In genomic region chr17:37413875-37414519, GRCh38 we compare ENCODE assay signal across 16 cellular contexts. TPM values are rescaled to one million over a fixed set of nuclear protein-coding genes. Genes with fewer than 3 reads are reported as not detected.
DNase-seq lines count a peak whose midpoint lies in the region; ATAC-seq, FAIRE-seq and TF ChIP-seq lines count a peak whose summit lies in the region.
"Had no signal": no experiment of that assay in that cellular context is flagged by ENCODE, and none has a peak within 500 bp of the region (broad histone marks: within the 10 kb centered on the region; RNA-seq: fewer than 3 reads in every experiment).

No MANE protein-coding gene starts in this region.

- H3K9me3 Mint-ChIP-seq in nephron, result no peaks in the 10 kb centered on the region
- H3K9me3 Mint-ChIP-seq: activated T-cell treated with anti-CD3 and anti-CD28 coated beads, Interleukin-2, amount 50 U/mL, for 24 hours had no signal

- ATAC-seq in omental fat pad (ENCODE audit: low FRiP score), result no peak

- in situ Hi-C loops in brain microvascular endothelial cell (cut with HindIII; ENCODE audit: low pct_ligation_motif_present, low sequenced_read_pairs), result no loop called here

- H3K4me2 ChIP-seq in KMS-11, result no peak overlapping the region

- peaks cover 57% of the 10 kb centered on the region for H3K36me3 Mint-ChIP-seq in nephron (ENCODE audit: low read depth)

- no peaks in the 10 kb centered on the region for H3K27me3 ChIP-seq in KMS-11 (ENCODE audit: insufficient read depth, low read depth)
- no peaks in the 10 kb centered on the region for H3K27me3 ChIP-seq in brain microvascular endothelial cell (replicated peaks)
- H3K27me3 ChIP-seq: ascending aorta, right atrium auricular region, suprapubic skin had no signal

- H3K27me3 Mint-ChIP-seq in nephron (ENCODE audit: low read depth), result no peaks in the 10 kb centered on the region
- H3K27me3 Mint-ChIP-seq: activated T-cell treated with anti-CD3 and anti-CD28 coated beads, Interleukin-2, amount 50 U/mL, for 24 hours had no signal

- no peak overlapping the region for H3K4me3 Mint-ChIP-seq in nephron
- H3K4me3 Mint-ChIP-seq: activated T-cell treated with anti-CD3 and anti-CD28 coated beads, Interleukin-2, amount 50 U/mL, for 24 hours had no signal

- DNase-seq in D721Med (ENCODE audit: insufficient read length, low spot score) (no peak), brain microvascular endothelial cell (no peak), omental fat pad (ENCODE audit: low spot score) (no peak), kidney tubule cell (ENCODE audit: low spot score) (no peak)
- DNase-seq in stimulated activated CD4-positive, alpha-beta T cell treated with anti-CD3 and anti-CD28 coated beads, Interleukin-12 subunit alpha, Interleukin-12 subunit beta, amount 100 ng/mL, for 4 hours, result no peak
- DNase-seq: activated T-cell treated with anti-CD3 and anti-CD28 coated beads, Interleukin-2, amount 50 U/mL, for 24 hours; DMS79 treated with DMSO at 0.1 percent for 48 hours had no signal

- peaks cover 12% of the 10 kb centered on the region for H3K79me2 ChIP-seq in KMS-11 (ENCODE audit: insufficient read depth, low read depth)

- H3K4me1 ChIP-seq in KMS-11 (ENCODE audit: low read depth, poor library complexity, severe bottlenecking), result no peaks in the 10 kb centered on the region
- H3K4me1 ChIP-seq: ascending aorta, right atrium auricular region, suprapubic skin had no signal

- TF ChIP-seq CTCF in D721Med (IDR thresholded peaks at IDR 0.05; ENCODE audit: insufficient read depth, missing control alignments) (peak; percentile 5), KMS-11 (conservative IDR thresholded peaks at IDR 0.05; ENCODE audit: low read depth, low read length) (peak; percentile 42; the same call in 1 of the 2 replicates), brain microvascular endothelial cell (IDR thresholded peaks at IDR 0.05; ENCODE audit: low read depth, low read length, missing control alignments) (peak; percentile 48), nephron (IDR thresholded peaks at IDR 0.05; ENCODE audit: unreplicated experiment in 3 of 3) (peak; percentile 8 to 25 (median 24)), omental fat pad (IDR thresholded peaks at IDR 0.05) (no peak)

- H3K4me3 ChIP-seq in KMS-11 (IDR thresholded peaks at IDR 0.05; ENCODE audit: insufficient read depth, low read depth, low read length), result no peak overlapping the region
- no peak overlapping the region for H3K4me3 ChIP-seq in brain microvascular endothelial cell (ENCODE audit: low read depth, low read length)
- H3K4me3 ChIP-seq: ascending aorta, right atrium auricular region, suprapubic skin had no signal

- H3K36me3 ChIP-seq in KMS-11 (ENCODE audit: insufficient read depth) (peaks cover 4% of the 10 kb centered on the region; the same call in 1 of the 2 replicates), brain microvascular endothelial cell (replicated peaks) (peaks cover 25% of the 10 kb centered on the region)

- no peak overlapping the region for H3K27ac ChIP-seq in KMS-11
- no peak overlapping the region for H3K27ac ChIP-seq in brain microvascular endothelial cell
- H3K27ac ChIP-seq: ascending aorta, right atrium auricular region, suprapubic skin had no signal

- no peaks in the 10 kb centered on the region for H3K4me1 Mint-ChIP-seq in nephron

- H3K9ac ChIP-seq in KMS-11, result no peak overlapping the region

- H2AFZ ChIP-seq in KMS-11 (ENCODE audit: low read depth), result no peak overlapping the region

- no peak overlapping the region for H3K27ac Mint-ChIP-seq in nephron
- H3K27ac Mint-ChIP-seq: activated T-cell treated with anti-CD3 and anti-CD28 coated beads, Interleukin-2, amount 50 U/mL, for 24 hours had no signal

- FAIRE-seq in D721Med (lab: Jason Lieb, UNC), result no peak
- FAIRE-seq: GM18507 had no signal

- H4K20me1 ChIP-seq in KMS-11 (ENCODE audit: insufficient read depth), result no peaks in the 10 kb centered on the region

RNA-seq across cellular contexts. Expression of gene TADA2A, which starts 7.3 kb away (rescaled TPM):
- total RNA-seq in omental fat pad, result 10 to 100 TPM; 11.5 to 28.1 (median 16.0) TPM

RNA-seq across cellular contexts. Expression of gene ACACA, which starts 7.4 kb away (rescaled TPM):
- 10 to 100 TPM; 28.7 to 72.7 (median 42.2) TPM for total RNA-seq in omental fat pad

RNA-seq across cellular contexts. Expression of gene C17orf78, which starts 38.2 kb away (rescaled TPM):
- not detected for total RNA-seq in omental fat pad
- total RNA-seq: ascending aorta, LHCN-M2, mononuclear cell, NCI-H460, right atrium auricular region, suprapubic skin had no signal

Comparison
In these comparisons a context has a peak if more than half of its experiments do, and no peak if none do; other contexts are left out.
1. CTCF ChIP-seq: peak in D721Med (single experiment), KMS-11 (single experiment), brain microvascular endothelial cell (single experiment) and nephron (3 of 3); none in omental fat pad (0 of 3).